ENCODE assay signal across 1 cellular context in genomic region chr17:8320990-8321389, GRCh38.
TF ChIP-seq lines count a peak whose summit lies in the region.

No MANE protein-coding gene starts in this region.

TF ChIP-seq in WTC11, 78 proteins besides CTCF, POLR2A, EP300 and RAD21:
- no peak for TF ChIP-seq SMAD4 (CRISPR knock-in tag; IDR thresholded peaks at IDR 0.05)
- TF ChIP-seq NFYB (CRISPR knock-in tag; conservative IDR thresholded peaks at IDR 0.05; ENCODE audit: low read depth) = peak; percentile 63
